Comparison of ENCODE assay signal across 21 cellular contexts in genomic region chr20:63082939-63083735, GRCh38.
A peak's percentile ranks its signal among the peaks of the same experiment; 100 is the strongest.
DNase-seq lines count a peak whose midpoint lies in the region; ATAC-seq, FAIRE-seq and TF ChIP-seq lines count a peak whose summit lies in the region.
"Had no signal": no experiment of that assay in that cellular context is flagged by ENCODE, and none has a peak within 500 bp of the region (broad histone marks: within the 10 kb centered on the region; RNA-seq: fewer than 3 reads in every experiment).

No MANE protein-coding gene starts in this region.

- POLR2A ChIA-PET in HepG2 (lab: Yijun Ruan, JAX), result no interaction called here

- no TSS peak for BruUV-seq in HepG2 (replicated peaks; lab: Mats Ljungman, UMichigan)

- no peak overlapping the region; the same call in 1 of the 2 replicates for H3K4me2 ChIP-seq in HepG2 (ENCODE audit: low read depth, low read length)
- H3K4me2 ChIP-seq: A549, PC-9 had no signal

- H3K4me1 ChIP-seq in right atrium auricular region (no peaks in the 10 kb centered on the region), RWPE2 (ENCODE audit: insufficient read depth, poor library complexity, severe bottlenecking) (no peaks in the 10 kb centered on the region), HepG2 (ENCODE audit: insufficient read depth, low read length) (peaks cover 24% of the 10 kb centered on the region), spleen (no peaks in the 10 kb centered on the region)
- H3K4me1 ChIP-seq: A549, SJCRH30 had no signal

- H3K79me2 ChIP-seq in HepG2 (ENCODE audit: insufficient read depth, low read length), result no peaks in the 10 kb centered on the region

- no peak overlapping the region for H3K27ac ChIP-seq in right atrium auricular region
- no peak overlapping the region for H3K27ac ChIP-seq in RWPE2 (ENCODE audit: poor library complexity, severe bottlenecking)
- H3K27ac ChIP-seq in HepG2 (ENCODE audit: extremely low read length, insufficient read depth, low read length), result no peak overlapping the region
- no peak overlapping the region for H3K27ac ChIP-seq in spleen
- H3K27ac ChIP-seq: A549, HL-60, PC-9, RWPE1, SJCRH30 had no signal

- DNase-seq in left cardiac atrium, result peak; percentile 12
- DNase-seq in right atrium auricular region (ENCODE audit: low spot score), result no peak
- peak; percentile 83 for DNase-seq in RWPE2 (ENCODE audit: low spot score)
- no peak for DNase-seq in HepG2 (ENCODE audit: low spot score)
- DNase-seq in spleen, result peak; percentile 65
- DNase-seq: COR-L47, DMS 273 treated with DMSO at 0.1 percent for 48 hours, NCI-H1092, NCI-H1436, NCI-H187 treated with DMSO at 0.1 percent for 48 hours, NCI-H2107 had no signal

- TF ChIP-seq CTCF in right atrium auricular region (IDR thresholded peaks at IDR 0.05) (no peak), RWPE2 (IDR thresholded peaks at IDR 0.05; ENCODE audit: poor library complexity, severe bottlenecking) (no peak), HepG2 (CRISPR knock-in tag; IDR thresholded peaks at IDR 0.05) (no peak), spleen (IDR thresholded peaks at IDR 0.05 in 8 of 11, conservative IDR thresholded peaks at IDR 0.05 in 3 of 11) (no peak)

- H3K9me3 ChIP-seq in right atrium auricular region (peaks cover 0 to 18% of the 10 kb centered on the region in 2 donors), RWPE2 (ENCODE audit: severe bottlenecking) (peaks cover 12% of the 10 kb centered on the region), HepG2 (ENCODE audit: low read length) (no peaks in the 10 kb centered on the region), spleen (peaks cover 0 to 29% (median 23%) of the 10 kb centered on the region in 8 donors)
- H3K9me3 ChIP-seq: SJCRH30 had no signal

- ATAC-seq in left cardiac atrium, result no peak
- no peak for ATAC-seq in RWPE2 (ENCODE audit: low read depth)
- ATAC-seq in HepG2, result no peak
- ATAC-seq in HG03025 (IDR thresholded peaks at IDR 0.05; ENCODE audit: low FRiP score, unreplicated experiment), result no peak
- ATAC-seq in GM18519 (IDR thresholded peaks at IDR 0.05; ENCODE audit: low FRiP score, unreplicated experiment), result no peak
- no peak for ATAC-seq in GM18870 (IDR thresholded peaks at IDR 0.05; ENCODE audit: unreplicated experiment)

- in situ Hi-C loops in HepG2 (cut with HindIII; ENCODE audit: extremely low pct_ligation_motif_present, low pct_unique_long_range_greater_than_20kb), result no loop called here

- intact Hi-C loops in left cardiac atrium (cut with DNase I) (no loop called here), HepG2 (cut with micrococcal nuclease; ENCODE audit: unreplicated experiment) (no loop called here), spleen (cut with DNase I; ENCODE audit: low total_unique reads) (no loop called here)

- TF ChIP-seq POLR2A in HepG2 (IDR thresholded peaks at IDR 0.05; ENCODE audit: insufficient read depth in 1 of 2, low read depth in 2 of 2, low read length in 2 of 2) (no peak), spleen (IDR thresholded peaks at IDR 0.05) (no peak)

- no peak overlapping the region for H2AFZ ChIP-seq in HepG2 (ENCODE audit: low read length)
- H2AFZ ChIP-seq: PC-9 had no signal

- H3K36me3 ChIP-seq in right atrium auricular region, result no peaks in the 10 kb centered on the region
- H3K36me3 ChIP-seq in RWPE2 (ENCODE audit: low read depth), result no peaks in the 10 kb centered on the region
- H3K36me3 ChIP-seq in HepG2 (replicated peaks in 1 of 2; ENCODE audit: control insufficient read depth in 1 of 2, insufficient read depth in 2 of 2, low read length in 2 of 2), result no peaks in the 10 kb centered on the region
- no peaks in the 10 kb centered on the region for H3K36me3 ChIP-seq in spleen
- H3K36me3 ChIP-seq: SJCRH30 had no signal

- H3K27me3 ChIP-seq in right atrium auricular region (no peaks in the 10 kb centered on the region), RWPE2 (ENCODE audit: insufficient read depth, poor library complexity, severe bottlenecking) (peaks cover 57% of the 10 kb centered on the region), HepG2 (ENCODE audit: control insufficient read depth in 1 of 2, insufficient read depth in 2 of 2, low read length in 2 of 2) (peaks cover 31 to 58% of the 10 kb centered on the region in 2 experiments), spleen (replicated peaks in 1 of 7) (peaks cover 0 to 90% (median 3%) of the 10 kb centered on the region in 7 donors)

- peaks cover 14% of the 10 kb centered on the region; the same call in 1 of the 2 replicates for H4K20me1 ChIP-seq in HepG2 (ENCODE audit: insufficient read depth, low read length)

- CTCF ChIA-PET in HepG2 (lab: Yijun Ruan, JAX; ENCODE audit: low intra/inter-chr PET ratio, low total read pairs), result no interaction called here

- TF ChIP-seq RAD21 in HepG2 (CRISPR knock-in tag; IDR thresholded peaks at IDR 0.05), result no peak

- H3K4me3 ChIP-seq in right atrium auricular region (no peak overlapping the region), RWPE2 (ENCODE audit: severe bottlenecking) (no peak overlapping the region), HepG2 (replicated peaks in 1 of 3; ENCODE audit: insufficient read depth in 1 of 3, low read depth in 2 of 3, low read length in 3 of 3) (peak overlapping the region in 1 of 3 experiments; percentile 59; a peak in 1 of 6 replicates), spleen (no peak overlapping the region)
- H3K4me3 ChIP-seq: A549, PC-9, SJCRH30 had no signal

- WGBS in HepG2 (ENCODE audit: low lambda C conversion rate), result 54% methylated on average over 23 of the region's 23 CpGs
- 79 to 89% (median 85%) methylated on average over 16 to 23 of the region's 23 CpGs for WGBS in spleen, 5 donors

- no peak for FAIRE-seq in HepG2 (lab: Jason Lieb, UNC)
- FAIRE-seq: A549, GM12891, H54 had no signal

- H3K9ac ChIP-seq in HepG2 (ENCODE audit: insufficient read depth, low read depth, low read length), result no peak overlapping the region

- TF ChIP-seq EP300 in HepG2 (IDR thresholded peaks at IDR 0.05; ENCODE audit: low read depth in 2 of 2, low read length in 2 of 2), result no peak
- TF ChIP-seq EP300 in HepG2 (CRISPR knock-in tag; IDR thresholded peaks at IDR 0.05; ENCODE audit: borderline replicate concordance), result no peak

TF ChIP-seq in HepG2, 621 proteins besides CTCF, POLR2A, EP300 and RAD21:
- TF ChIP-seq PCBP2 (optimal IDR thresholded peaks at IDR 0.05; ENCODE audit: low read depth, low read length, poor library complexity, severe bottlenecking) (no peak), GABPA (IDR thresholded peaks at IDR 0.05; ENCODE audit: low read depth, low read length) (0 out of 2 replicates have a peak, but pooled peaks have one; percentile 6), GABPA (CRISPR knock-in tag; IDR thresholded peaks at IDR 0.05; ENCODE audit: low read depth) (no peak), ZNF598 (CRISPR knock-in tag; IDR thresholded peaks at IDR 0.05; ENCODE audit: borderline replicate concordance) (no peak), ZNF879 (CRISPR knock-in tag; IDR thresholded peaks at IDR 0.05) (0 out of 2 replicates have a peak, but pooled peaks have one; percentile 10)

Comparison
In these comparisons a context has a peak if more than half of its experiments do, and no peak if none do; other contexts are left out.
1. DNase-seq: peak in left cardiac atrium (single experiment), RWPE2 (single experiment) and spleen (single experiment); none in right atrium auricular region (single experiment) and HepG2 (single experiment).